ENCODE assay signal across 34 cellular contexts in the genomic region with DNA sequence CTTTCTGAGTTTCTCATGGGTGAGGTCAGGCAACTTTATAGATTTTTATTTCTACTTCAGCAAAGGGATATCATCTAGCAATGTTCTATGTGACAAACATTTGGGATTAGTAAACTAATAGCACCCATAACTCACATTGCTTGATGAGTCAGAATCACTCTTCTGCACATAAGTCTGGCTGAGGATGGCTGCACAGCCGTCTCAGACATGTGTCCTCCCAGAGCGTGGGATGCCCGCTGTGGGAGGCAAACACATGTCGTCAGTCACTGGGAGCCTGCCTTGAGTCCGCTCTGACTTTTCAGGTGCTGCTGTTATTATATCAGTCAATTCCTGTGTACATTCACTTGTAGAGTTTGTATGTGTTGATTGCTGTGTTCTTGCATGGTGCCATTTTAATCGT.
"Had no signal": no experiment of that assay in that cellular context is flagged by ENCODE, and none has a peak within 500 bp of the region (broad histone marks: within the 10 kb centered on the region; RNA-seq: fewer than 3 reads in every experiment).

No MANE protein-coding gene starts in this region.

- H3K36me3 Mint-ChIP-seq: immature natural killer cell; natural killer cell treated with Interleukin-12 subunit alpha and Interleukin-12 subunit beta and Interleukin-15 and Interleukin-18, amount 100 ng/mL, for 72 hours; stimulated activated memory B cell treated with anti-CD40 and anti-IgM and Interleukin-4, amounts not matched to agents 10 μg/mL and 1 μg/mL and 100 μg/mL, for 72 hours had no signal

- H3K4me3 ChIP-seq: coronary artery, dorsolateral prefrontal cortex, heart left ventricle, left ventricle myocardium inferior, lung, sigmoid colon, smooth muscle cell, stomach, tibial artery, upper lobe of right lung had no signal

- H3K4me2 ChIP-seq: smooth muscle cell had no signal

- H3K27me3 ChIP-seq: brain microvascular endothelial cell, dorsolateral prefrontal cortex, heart left ventricle, sigmoid colon, stomach, tibial artery, upper lobe of right lung had no signal

- H3K9me3 ChIP-seq: heart left ventricle, left ventricle myocardium inferior, sigmoid colon, stomach, tibial artery, upper lobe of right lung had no signal

- H3K4me3 Mint-ChIP-seq: activated CD4-positive, alpha-beta memory T cell treated with anti-CD3 and anti-CD28 coated beads, Interleukin-2, amount 10 ng/mL, durations not matched to agents 7 days and 5 days; activated CD4-positive, alpha-beta T cell treated with anti-CD3 and anti-CD28 coated beads, Interleukin-2, amount 10 ng/mL, durations not matched to agents 7 days and 5 days; activated T-cell treated with anti-CD3 and anti-CD28 coated beads, Interleukin-2, amount 50 U/mL, for 4 hours; activated T-helper 17 cell treated with anti-CD3 and anti-CD28 coated beads, Interleukin-2, amount 50 U/mL, for 72 hours; natural killer cell treated with Interleukin-12 subunit alpha and Interleukin-12 subunit beta and Interleukin-15 and Interleukin-18, amount 100 ng/mL, for 72 hours; stimulated activated memory B cell treated with anti-CD40 and anti-IgM and Interleukin-4, amounts not matched to agents 10 μg/mL and 1 μg/mL and 100 μg/mL, for 72 hours; T-helper 1 cell treated with Interleukin-12 subunit alpha and Interleukin-12 subunit beta and Interleukin-4 antibody, amounts not matched to agents 30 μg/mL and 1 μg/mL, for 36 hours had no signal

- DNase-seq: activated CD4-positive, alpha-beta memory T cell treated with anti-CD3 and anti-CD28 coated beads, Interleukin-2, amount 10 ng/mL, durations not matched to agents 7 days and 5 days; activated CD4-positive, alpha-beta T cell treated with anti-CD3 and anti-CD28 coated beads, Interleukin-2, amount 10 ng/mL, durations not matched to agents 7 days and 5 days; activated gamma-delta T cell treated with Interleukin-2 at 50 U/mL for 16 hours; activated naive CD4-positive, alpha-beta T cell treated with anti-CD3 and anti-CD28 coated beads, Interleukin-2, amount 50 U/mL, for 16 hours; activated T-cell treated with anti-CD3 and anti-CD28 coated beads, Interleukin-2, amount 50 U/mL, for 4 hours; amniotic stem cell; brain microvascular endothelial cell; effector memory CD4-positive, alpha-beta T cell; foreskin fibroblast; heart left ventricle; immature natural killer cell; left ventricle myocardium inferior; mesendoderm; retina; sigmoid colon; stimulated activated CD4-positive, alpha-beta T cell treated with anti-CD3 and anti-CD28 coated beads, Interleukin-1b, Interleukin-23, amount 100 ng/mL, for 48 hours; stimulated activated CD4-positive, alpha-beta T cell treated with anti-CD3 and anti-CD28 coated beads, Interleukin-4, amount 100 ng/mL, for 4 hours; stimulated activated CD8-positive, alpha-beta memory T cell treated with anti-CD3 and anti-CD28 coated beads, Interleukin-4, amount 100 ng/mL, for 48 hours; stomach; T-helper 9 cell; tibial artery; upper lobe of right lung had no signal

- H3K36me3 ChIP-seq: brain microvascular endothelial cell, heart left ventricle, left ventricle myocardium inferior, sigmoid colon, stomach, tibial artery, upper lobe of right lung had no signal

- H3K4me1 ChIP-seq: sigmoid colon, tibial artery, upper lobe of right lung had no signal

- ATAC-seq: activated CD4-positive, CD25-positive, alpha-beta regulatory T cell treated with anti-CD3 and anti-CD28 coated beads, Interleukin-2, amount 50 U/mL, for 24 hours; activated T-cell treated with anti-CD3 and anti-CD28 coated beads, Interleukin-2, amount 50 U/mL, for 4 hours; activated T-helper 17 cell treated with anti-CD3 and anti-CD28 coated beads, Interleukin-2, amount 50 U/mL, for 72 hours; heart left ventricle; natural killer cell treated with Interleukin-12 subunit alpha and Interleukin-12 subunit beta and Interleukin-15 and Interleukin-18, amount 100 ng/mL, for 72 hours; stimulated activated memory B cell treated with anti-CD40 and anti-IgM and Interleukin-4, amounts not matched to agents 10 μg/mL and 1 μg/mL and 100 μg/mL, for 72 hours; upper lobe of right lung had no signal

- H3K27me3 Mint-ChIP-seq: activated CD4-positive, alpha-beta memory T cell treated with anti-CD3 and anti-CD28 coated beads, Interleukin-2, amount 10 ng/mL, durations not matched to agents 7 days and 5 days; activated CD4-positive, alpha-beta T cell treated with anti-CD3 and anti-CD28 coated beads, Interleukin-2, amount 10 ng/mL, durations not matched to agents 7 days and 5 days had no signal

- H3K4me1 Mint-ChIP-seq: activated CD4-positive, alpha-beta memory T cell treated with anti-CD3 and anti-CD28 coated beads, Interleukin-2, amount 10 ng/mL, durations not matched to agents 7 days and 5 days; activated CD4-positive, alpha-beta T cell treated with anti-CD3 and anti-CD28 coated beads, Interleukin-2, amount 10 ng/mL, durations not matched to agents 7 days and 5 days; activated T-helper 17 cell treated with anti-CD3 and anti-CD28 coated beads, Interleukin-2, amount 50 U/mL, for 72 hours; stimulated activated memory B cell treated with anti-CD40 and anti-IgM and Interleukin-4, amounts not matched to agents 10 μg/mL and 1 μg/mL and 100 μg/mL, for 72 hours had no signal

- H3K27ac Mint-ChIP-seq: activated CD4-positive, alpha-beta memory T cell treated with anti-CD3 and anti-CD28 coated beads, Interleukin-2, amount 10 ng/mL, durations not matched to agents 7 days and 5 days; activated CD4-positive, alpha-beta T cell treated with anti-CD3 and anti-CD28 coated beads, Interleukin-2, amount 10 ng/mL, durations not matched to agents 7 days and 5 days; activated T-helper 17 cell treated with anti-CD3 and anti-CD28 coated beads, Interleukin-2, amount 50 U/mL, for 72 hours; immature natural killer cell; natural killer cell treated with Interleukin-12 subunit alpha and Interleukin-12 subunit beta and Interleukin-15 and Interleukin-18, amount 100 ng/mL, for 72 hours; stimulated activated memory B cell treated with anti-CD40 and anti-IgM and Interleukin-4, amounts not matched to agents 10 μg/mL and 1 μg/mL and 100 μg/mL, for 72 hours; T-helper 1 cell treated with Interleukin-12 subunit alpha and Interleukin-12 subunit beta and Interleukin-4 antibody, amounts not matched to agents 30 μg/mL and 1 μg/mL, for 36 hours had no signal

- H3K27ac ChIP-seq: brain microvascular endothelial cell, coronary artery, heart left ventricle, left ventricle myocardium inferior, sigmoid colon, stomach, tibial artery, upper lobe of right lung, VCaP had no signal

- H3K9me3 Mint-ChIP-seq: activated CD4-positive, alpha-beta memory T cell treated with anti-CD3 and anti-CD28 coated beads, Interleukin-2, amount 10 ng/mL, durations not matched to agents 7 days and 5 days; activated CD4-positive, alpha-beta T cell treated with anti-CD3 and anti-CD28 coated beads, Interleukin-2, amount 10 ng/mL, durations not matched to agents 7 days and 5 days; activated T-cell treated with anti-CD3 and anti-CD28 coated beads, Interleukin-2, amount 50 U/mL, for 4 hours; activated T-helper 17 cell treated with anti-CD3 and anti-CD28 coated beads, Interleukin-2, amount 50 U/mL, for 72 hours; immature natural killer cell; natural killer cell treated with Interleukin-12 subunit alpha and Interleukin-12 subunit beta and Interleukin-15 and Interleukin-18, amount 100 ng/mL, for 72 hours; stimulated activated memory B cell treated with anti-CD40 and anti-IgM and Interleukin-4, amounts not matched to agents 10 μg/mL and 1 μg/mL and 100 μg/mL, for 72 hours; T-helper 1 cell treated with Interleukin-12 subunit alpha and Interleukin-12 subunit beta and Interleukin-4 antibody, amounts not matched to agents 30 μg/mL and 1 μg/mL, for 36 hours had no signal

- FAIRE-seq: astrocyte, TTC549 had no signal
